ENCODE assay signal across 18 cellular contexts in genomic region chr1:1110561-1110971, GRCh38. TPM values are rescaled to one million over a fixed set of nuclear protein-coding genes. Genes with fewer than 3 reads are reported as not detected.
DNase-seq lines count a peak whose midpoint lies in the region; ATAC-seq, FAIRE-seq and TF ChIP-seq lines count a peak whose summit lies in the region.
"Had no signal": no experiment of that assay in that cellular context is flagged by ENCODE, and none has a peak within 500 bp of the region (broad histone marks: within the 10 kb centered on the region; RNA-seq: fewer than 3 reads in every experiment).

No MANE protein-coding gene starts in this region.

- peaks cover 34% of the 10 kb centered on the region for H3K9me3 ChIP-seq in K562 (replicated peaks; ENCODE audit: control insufficient read depth, insufficient read depth, low read depth, low read length)
- peaks cover 6% of the 10 kb centered on the region for H3K9me3 ChIP-seq in mucosa of descending colon
- no peaks in the 10 kb centered on the region for H3K9me3 ChIP-seq in upper lobe of right lung
- H3K9me3 ChIP-seq: A549 had no signal

- H3K4me3 ChIP-seq in K562 (no peak overlapping the region), mucosa of descending colon (no peak overlapping the region), upper lobe of right lung (no peak overlapping the region)
- H3K4me3 ChIP-seq: A549, HAP-1, MG63 had no signal

- in situ Hi-C loops in K562 (cut with MboI): no loop called here

- H3K27me3 ChIP-seq in K562 (ENCODE audit: control insufficient read depth in 2 of 2, insufficient read depth in 2 of 2, low read length in 2 of 2) (no peaks in the 10 kb centered on the region), upper lobe of right lung (no peaks in the 10 kb centered on the region)
- H3K27me3 ChIP-seq: MG63 had no signal

- H2AFZ ChIP-seq in K562 (ENCODE audit: low read depth, low read length): no peak overlapping the region

- H3K36me3 ChIP-seq in K562 (ENCODE audit: control insufficient read depth, insufficient read depth, low read length) (peaks cover 28% of the 10 kb centered on the region), mucosa of descending colon (ENCODE audit: low read depth) (no peaks in the 10 kb centered on the region), upper lobe of right lung (no peaks in the 10 kb centered on the region)
- H3K36me3 ChIP-seq: HAP-1 had no signal

- intact Hi-C loops in left cardiac atrium (cut with DNase I) (no loop called here), cardiac septum (cut with DNase I) (no loop called here), K562 (cut with micrococcal nuclease) (no loop called here), mucosa of descending colon (cut with DNase I, micrococcal nuclease) (no loop called here), upper lobe of right lung (cut with DNase I) (no loop called here)

- peak overlapping the region; percentile 71 to 72 for H3K9ac ChIP-seq in K562 (ENCODE audit: insufficient read depth in 1 of 2, low read depth in 2 of 2, low read length in 2 of 2)

- no peak for TF ChIP-seq RAD21 in K562 (CRISPR knock-in tag; conservative IDR thresholded peaks at IDR 0.05 in 1 of 2, IDR thresholded peaks at IDR 0.05 in 1 of 2)

- TF ChIP-seq POLR2A in K562 (conservative IDR thresholded peaks at IDR 0.05): no peak

- DNase-seq in left cardiac atrium (peak; percentile 8), cardiac septum (ENCODE audit: low spot score) (no peak), K562 (ENCODE audit: extremely low read depth in 1 of 4, low spot score in 3 of 4) (no peak), mucosa of descending colon (peak in 2 of 3 donors; percentile 46 to 62), upper lobe of right lung (peak; percentile 38), NCI-H774 (lab: John Stamatoyannopoulos, UW) (no peak), AG20443 (ENCODE audit: low spot score) (no peak)
- DNase-seq: CD4-positive, CD25-positive, alpha-beta regulatory T cell; Karpas-422; MG63; NCI-H1092; NCI-H146; NCI-H2081; NCI-H510A; NCI-H82; PC-3 had no signal

- no peaks in the 10 kb centered on the region for H3K9me1 ChIP-seq in K562 (ENCODE audit: control insufficient read depth, insufficient read depth, low read length)

- peak overlapping the region; percentile 67 for H3K4me2 ChIP-seq in K562 (ENCODE audit: insufficient read depth, low read length)
- H3K4me2 ChIP-seq: A549 had no signal

- 90% methylated on average over 28 of the region's 29 CpGs for WGBS in K562 (ENCODE audit: insufficient coverage, low coverage, missing lambda C conversion rate)

- CTCF ChIA-PET in K562 (lab: Yijun Ruan, JAX; ENCODE audit: low intra/inter-chr PET ratio): no interaction called here

- no peak for FAIRE-seq in K562 (lab: Jason Lieb, UNC)
- FAIRE-seq: A549 had no signal

- H3K79me2 ChIP-seq in K562 (ENCODE audit: control insufficient read depth, insufficient read depth, low read length): peaks cover 83% of the 10 kb centered on the region

- POLR2A ChIA-PET in K562 (lab: Yijun Ruan, JAX): interaction anchor here (0.6 to 1.2 kb wide), 2 partner anchors 163 to 278 kb away, joined by 3 to 4 read pairs; partner anchors contain the start of gene UBE2J2

- TF ChIP-seq CTCF in K562 (IDR thresholded peaks at IDR 0.05 in 2 of 3, conservative IDR thresholded peaks at IDR 0.05 in 1 of 3; ENCODE audit: insufficient read depth in 2 of 3, low read depth in 1 of 3, low read length in 3 of 3): no peak
- no peak for TF ChIP-seq CTCF in mucosa of descending colon (IDR thresholded peaks at IDR 0.05)
- no peak for TF ChIP-seq CTCF in upper lobe of right lung (IDR thresholded peaks at IDR 0.05)

- no TSS peak for BruUV-seq in K562 (replicated peaks; lab: Mats Ljungman, UMichigan)

- no peaks in the 10 kb centered on the region for H4K20me1 ChIP-seq in K562 (replicated peaks; ENCODE audit: control insufficient read depth, insufficient read depth, low read length)

- ATAC-seq in left cardiac atrium (no peak), K562 (peak; percentile 10; the same call in 1 of the 3 replicates), mucosa of descending colon (no peak), upper lobe of right lung (no peak)
- ATAC-seq: A549, PC-3 had no signal

- H3K4me1 ChIP-seq in K562 (replicated peaks in 1 of 2; ENCODE audit: control insufficient read depth in 2 of 2, insufficient read depth in 2 of 2, low read length in 2 of 2) (peaks cover 14 to 37% of the 10 kb centered on the region in 2 experiments; a peak in 4 of 5 replicates), mucosa of descending colon (ENCODE audit: low read depth) (peaks cover 15% of the 10 kb centered on the region), upper lobe of right lung (peaks cover 8% of the 10 kb centered on the region)
- H3K4me1 ChIP-seq: HAP-1 had no signal

- H3K27ac ChIP-seq in K562 (ENCODE audit: extremely low read depth, low read depth, low read length): peak overlapping the region; percentile 71
- H3K27ac ChIP-seq in upper lobe of right lung: no peak overlapping the region
- H3K27ac ChIP-seq: A549 had no signal

- TF ChIP-seq EP300 in K562 (IDR thresholded peaks at IDR 0.05; ENCODE audit: low read length): no peak

TF ChIP-seq in K562, 482 proteins besides CTCF, POLR2A, EP300 and RAD21 (continues in another document):
- TF ChIP-seq RBFOX2 (IDR thresholded peaks at IDR 0.05; ENCODE audit: low read depth, low read length): peak; percentile 53; the same call in 1 of the 2 replicates
- TF ChIP-seq HNRNPLL (IDR thresholded peaks at IDR 0.05; ENCODE audit: low read depth, low read length, poor library complexity, severe bottlenecking): no peak
- TF ChIP-seq E2F5 (CRISPR knock-in tag; IDR thresholded peaks at IDR 0.05): no peak
- no peak for TF ChIP-seq MCM2 (IDR thresholded peaks at IDR 0.05; ENCODE audit: low read depth)
- no peak for TF ChIP-seq KHSRP (IDR thresholded peaks at IDR 0.05)
- peak in 1 of 2 experiments; percentile 14; a peak in 1 of 4 replicates for TF ChIP-seq HDAC1 (IDR thresholded peaks at IDR 0.05)
- no peak for TF ChIP-seq ZNF57 (CRISPR knock-in tag; IDR thresholded peaks at IDR 0.05)

RNA-seq across cellular contexts. Expression of gene C1orf159, which starts 5.3 kb away (rescaled TPM):
- total RNA-seq in left cardiac atrium (1 to 10 TPM; 5.3 to 6.1 TPM), cardiac septum (5.4 TPM), K562 (2014; rRNA removed) (34.0 and 50.2 TPM in 2 replicates), K562 (2014; rRNA removed; fragmentation: Illumina TruSeq; extraction: Trizol) (1.0 and 1.4 TPM in 2 replicates), K562 (2015; rRNA removed; fragmentation: Illumina TruSeq; extraction: Trizol) (10.6 and 12.2 TPM in 2 replicates), K562 (2021) (42.3 and 46.4 TPM in 2 replicates), mucosa of descending colon (10 to 100 TPM; 18.4 to 25.3 (median 24.0) TPM), upper lobe of right lung (9.7 TPM)
- total RNA-seq in K562 (2011; cell fraction: chromatin; rRNA removed; ENCODE audit: low replicate concordance): 35.9 and 114 TPM in 2 replicates
- total RNA-seq in K562 (2011; cell fraction: nucleolus; rRNA removed): 121 and 123 TPM in 2 replicates
- 60.4 and 67.1 TPM in 2 replicates for total RNA-seq in K562 (2011; cell fraction: nucleoplasm; rRNA removed)
- polyA plus RNA-seq in K562 (2011; rRNA removed) (13.2 and 23.8 TPM in 2 replicates), K562 (2014; fragmentation: Illumina TruSeq; extraction: Trizol) (6.3 and 17.8 TPM in 2 replicates), K562 (2014; fragmentation: Nextera tagmentation; extraction: Ambion mirVana) (under 1 TPM; 0.28 to 0.60 TPM), K562 (2014; rRNA removed) (52.8 and 54.9 TPM in 2 replicates)
- 21.2 and 54.5 TPM in 2 replicates for polyA plus RNA-seq in K562 (2011; cell fraction: cytosol; rRNA removed)
- polyA plus RNA-seq in K562 (2011; cell fraction: nucleus; rRNA removed): 125 and 192 TPM in 2 replicates
- 23.9 and 32.3 TPM in 2 replicates for polyA plus RNA-seq in K562 (2012)
- polyA minus RNA-seq in K562 (2011; rRNA and poly(A)+ RNA removed): 3.2 and 3.9 TPM in 2 replicates
- polyA minus RNA-seq in K562 (2011; cell fraction: cytosol; rRNA and poly(A)+ RNA removed): 12.4 and 13.6 TPM in 2 replicates
- 34.3 and 38.5 TPM in 2 replicates for polyA minus RNA-seq in K562 (2011; cell fraction: nucleus; rRNA and poly(A)+ RNA removed)

RNA-seq across cellular contexts. Expression of gene RNF223, which starts 36.5 kb away (rescaled TPM):
- total RNA-seq in left cardiac atrium (not detected), cardiac septum (not detected), K562 (2014; rRNA removed) (0.32 TPM in 1 of 2 replicates, not detected in the other), K562 (2014; rRNA removed; fragmentation: Illumina TruSeq; extraction: Trizol) (not detected in 2 replicates), K562 (2015; rRNA removed; fragmentation: Illumina TruSeq; extraction: Trizol) (not detected in 2 replicates), K562 (2021) (not detected in 2 replicates), mucosa of descending colon (1 to 10 TPM; 1.3 to 7.5 (median 2.1) TPM), upper lobe of right lung (0.55 TPM)
- 0.35 TPM in 1 of 2 replicates, not detected in the other for total RNA-seq in K562 (2011; cell fraction: chromatin; rRNA removed; ENCODE audit: low replicate concordance)
- 0.17 TPM in 1 of 2 replicates, not detected in the other for total RNA-seq in K562 (2011; cell fraction: nucleolus; rRNA removed)
- total RNA-seq in K562 (2011; cell fraction: nucleoplasm; rRNA removed): not detected in 2 replicates
- polyA plus RNA-seq in K562 (2011; rRNA removed) (0.04 TPM in 2 replicates), K562 (2014; fragmentation: Illumina TruSeq; extraction: Trizol) (not detected in 2 replicates), K562 (2014; fragmentation: Nextera tagmentation; extraction: Ambion mirVana) (not detected), K562 (2014; rRNA removed) (not detected in 2 replicates)
- 0.04 and 0.06 TPM in 2 replicates for polyA plus RNA-seq in K562 (2011; cell fraction: cytosol; rRNA removed)
- 0.06 and 0.07 TPM in 2 replicates for polyA plus RNA-seq in K562 (2011; cell fraction: nucleus; rRNA removed)
- 0.04 and 0.11 TPM in 2 replicates for polyA plus RNA-seq in K562 (2012)
- polyA minus RNA-seq in K562 (2011; rRNA and poly(A)+ RNA removed): not detected in 2 replicates
- not detected in 2 replicates for polyA minus RNA-seq in K562 (2011; cell fraction: cytosol; rRNA and poly(A)+ RNA removed)
- polyA minus RNA-seq in K562 (2011; cell fraction: nucleus; rRNA and poly(A)+ RNA removed): 0.13 and 0.22 TPM in 2 replicates
- total RNA-seq: CD4-positive, CD25-positive, alpha-beta regulatory T cell had no signal
- polyA plus RNA-seq: CD4-positive, CD25-positive, alpha-beta regulatory T cell had no signal

Comparison
In these comparisons a context has a peak if more than half of its experiments do, and no peak if none do; other contexts are left out.
1. DNase-seq: peak in left cardiac atrium (single experiment), mucosa of descending colon (2 of 3) and upper lobe of right lung (single experiment); none in cardiac septum (single experiment), K562 (0 of 4), NCI-H774 (single experiment) and AG20443 (single experiment).